In the genomic region with DNA sequence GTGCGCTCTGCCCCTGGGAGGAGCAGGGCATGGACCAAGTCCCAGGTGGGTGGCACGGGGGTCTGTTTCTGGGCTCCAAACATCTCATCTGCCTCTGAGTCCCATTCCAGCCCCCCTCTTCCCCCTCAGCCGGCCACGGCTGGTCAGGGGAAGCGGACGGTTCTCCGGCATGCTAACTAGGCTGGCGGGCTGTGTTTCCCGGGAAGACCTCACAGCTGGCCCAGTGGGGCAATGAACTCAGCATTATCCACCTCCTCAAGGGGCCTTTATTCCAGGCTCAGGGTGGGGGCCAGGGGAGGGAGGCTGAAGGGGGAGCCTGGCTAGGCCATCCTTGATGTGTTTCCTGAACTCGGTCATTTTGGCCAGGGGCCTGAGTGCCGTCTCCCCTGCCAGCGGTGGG, we compare ENCODE assay signal across 13 cellular contexts. TPM values are rescaled to one million over a fixed set of nuclear protein-coding genes. Genes with fewer than 3 reads are reported as not detected.
DNase-seq lines count a peak whose midpoint lies in the region; ATAC-seq and TF ChIP-seq lines count a peak whose summit lies in the region.
"Had no signal": no experiment of that assay in that cellular context is flagged by ENCODE, and none has a peak within 500 bp of the region (broad histone marks: within the 10 kb centered on the region; RNA-seq: fewer than 3 reads in every experiment).

No MANE protein-coding gene starts in this region.

- H3K27ac ChIP-seq in layer of hippocampus (ENCODE audit: low read depth, low read length) (peak overlapping the region; percentile 86), sigmoid colon (peak overlapping the region; percentile 92 to 99 (median 98))

- no peaks in the 10 kb centered on the region for H3K27me3 ChIP-seq in layer of hippocampus (ENCODE audit: control insufficient read depth, insufficient read depth, low read length)
- H3K27me3 ChIP-seq in sigmoid colon: no peaks in the 10 kb centered on the region

- H3K36me3 ChIP-seq in ES-I3 (ENCODE audit: insufficient read depth, low read length) (peaks cover 6% of the 10 kb centered on the region; the same call in 1 of the 2 replicates), sigmoid colon (peaks cover 0 to 29% (median 15%) of the 10 kb centered on the region in 4 donors)

- ATAC-seq in T-cell (replicated peaks in 1 of 4): no peak

- 76 to 93% methylated on average over 12 of the region's 12 CpGs for WGBS in sigmoid colon, 2 donors

- CTCF ChIA-PET in Calu3 (lab: Charles Lee) (no interaction called here), T-cell (lab: Charles Lee) (no interaction called here)

- TF ChIP-seq POLR2A in sigmoid colon (IDR thresholded peaks at IDR 0.05) (no peak), erythroblast (IDR thresholded peaks at IDR 0.05; ENCODE audit: low read length) (no peak)

- peak overlapping the region; percentile 24; the same call in 1 of the 2 replicates for H3K9ac ChIP-seq in ES-I3 (ENCODE audit: low read depth, low read length)

- no peaks in the 10 kb centered on the region for H3K9me3 ChIP-seq in ES-I3 (ENCODE audit: control insufficient read depth, insufficient read depth, low read length)
- H3K9me3 ChIP-seq in sigmoid colon: no peaks in the 10 kb centered on the region

- H3K4me1 Mint-ChIP-seq in Calu3 (ENCODE audit: low read depth, unreplicated experiment): no peaks in the 10 kb centered on the region
- no peaks in the 10 kb centered on the region for H3K4me1 Mint-ChIP-seq in T-cell

- no TSS peak for BruUV-seq in Calu3 (replicated peaks; lab: Mats Ljungman, UMichigan)

- DNase-seq in cerebellum (ENCODE audit: low spot score): peak; percentile 45
- DNase-seq in sigmoid colon: peak; percentile 90
- no peak for DNase-seq in Calu3
- no peak for DNase-seq in erythroblast (lab: John Stamatoyannopoulos, UW)
- DNase-seq in T-cell: no peak
- DNase-seq in activated gamma-delta T cell treated with Interleukin-2 at 50 U/mL for 16 hours: no peak
- DNase-seq: activated B cell treated with CpG ODN at 0.5 μM for 24 hours; effector CD4-positive, alpha-beta T cell; NCI-H2171 treated with DMSO at 0.1 percent for 48 hours had no signal

- no peak for TF ChIP-seq EP300 in sigmoid colon (IDR thresholded peaks at IDR 0.05)

- no peak overlapping the region for H3K27ac Mint-ChIP-seq in Calu3 (ENCODE audit: unreplicated experiment)
- H3K27ac Mint-ChIP-seq in T-cell: no peak overlapping the region
- H3K27ac Mint-ChIP-seq: activated B cell treated with CpG ODN at 0.5 μM for 24 hours; stimulated activated naive CD8-positive, alpha-beta T cell treated with anti-CD3 and anti-CD28 coated beads, Interleukin-15, Interleukin-2, amounts not matched to agents 100 ng/mL and 50 ng/mL, for 24 hours had no signal

- H3K36me3 Mint-ChIP-seq in Calu3 (ENCODE audit: insufficient read depth, unreplicated experiment) (no peaks in the 10 kb centered on the region), T-cell (no peaks in the 10 kb centered on the region)

- intact Hi-C loops in sigmoid colon (cut with DNase I): no loop called here
- intact Hi-C loops in Calu3 (cut with micrococcal nuclease; ENCODE audit: unreplicated experiment): no loop called here

- POLR2A ChIA-PET in T-cell (lab: Charles Lee): no interaction called here

- TF ChIP-seq CTCF in sigmoid colon (IDR thresholded peaks at IDR 0.05) (no peak), Calu3 (IDR thresholded peaks at IDR 0.05; ENCODE audit: unreplicated experiment) (no peak)

- peaks cover 50% of the 10 kb centered on the region for H3K27me3 Mint-ChIP-seq in Calu3 (ENCODE audit: unreplicated experiment)
- H3K27me3 Mint-ChIP-seq in T-cell: no peaks in the 10 kb centered on the region

- H3K4me3 Mint-ChIP-seq in Calu3 (ENCODE audit: low read depth, unreplicated experiment) (no peak overlapping the region), T-cell (no peak overlapping the region)
- H3K4me3 Mint-ChIP-seq: activated B cell treated with CpG ODN at 0.5 μM for 24 hours; stimulated activated naive CD8-positive, alpha-beta T cell treated with anti-CD3 and anti-CD28 coated beads, Interleukin-15, Interleukin-2, amounts not matched to agents 100 ng/mL and 50 ng/mL, for 24 hours had no signal

- peak overlapping the region in 3 of 4 donors; percentile 5 to 27 (median 20) for H3K4me3 ChIP-seq in sigmoid colon

- H3K9me3 Mint-ChIP-seq in Calu3 (ENCODE audit: low read depth, unreplicated experiment): no peaks in the 10 kb centered on the region
- H3K9me3 Mint-ChIP-seq in T-cell: no peaks in the 10 kb centered on the region
- H3K9me3 Mint-ChIP-seq: activated B cell treated with CpG ODN at 0.5 μM for 24 hours; stimulated activated naive CD8-positive, alpha-beta T cell treated with anti-CD3 and anti-CD28 coated beads, Interleukin-15, Interleukin-2, amounts not matched to agents 100 ng/mL and 50 ng/mL, for 24 hours had no signal

- peaks cover 50% of the 10 kb centered on the region for H3K4me1 ChIP-seq in ES-I3 (ENCODE audit: insufficient read depth, low read length)
- peaks cover 0 to 87% (median 76%) of the 10 kb centered on the region in 4 donors for H3K4me1 ChIP-seq in sigmoid colon

RNA-seq across cellular contexts. Expression of a gene that starts 7.7 kb away (rescaled TPM):
- 109 TPM for total RNA-seq in cerebellum
- 100 to 1,000 TPM; 147 to 262 (median 204) TPM for total RNA-seq in sigmoid colon
- 10 to 100 TPM; 11.4 to 57.9 (median 14.1) TPM for polyA plus RNA-seq in sigmoid colon
- 12.4 and 16.6 TPM in 2 replicates for total RNA-seq in Calu3 (2022)
- 1 to 10 TPM; 5.9 to 8.1 (median 7.7) TPM for total RNA-seq in T-cell

RNA-seq across cellular contexts. Expression of a gene that starts 11.5 kb away (rescaled TPM):
- total RNA-seq in cerebellum (not detected), sigmoid colon (not detected), Calu3 (2022) (not detected in 2 replicates), T-cell (not detected)
- not detected for polyA plus RNA-seq in sigmoid colon
- total RNA-seq: activated B cell treated with CpG ODN at 0.5 μM for 24 hours, pulmonary artery endothelial cell had no signal

RNA-seq across cellular contexts. Expression of a gene that starts 24.8 kb away (rescaled TPM):
- total RNA-seq in cerebellum: 7.6 TPM
- total RNA-seq in sigmoid colon: 100 to 1,000 TPM; 105 to 163 (median 113) TPM
- polyA plus RNA-seq in sigmoid colon: 100 to 1,000 TPM in 2 of 3 donors, 10 to 100 TPM in 1; 66.1 to 210 (median 123) TPM
- 213 and 243 TPM in 2 replicates for total RNA-seq in Calu3 (2022)
- total RNA-seq in T-cell: 100 to 1,000 TPM; 227 to 348 (median 341) TPM

RNA-seq across cellular contexts. Expression of a gene that starts 47.0 kb away (rescaled TPM):
- total RNA-seq in cerebellum (15.2 TPM), sigmoid colon (10 to 100 TPM; 24.8 to 28.9 (median 27.4) TPM), Calu3 (2022) (21.3 and 25.6 TPM in 2 replicates), T-cell (10 to 100 TPM in 3 of 5 donors, 1 to 10 TPM in 2; 4.2 to 21.6 (median 16.9) TPM)
- polyA plus RNA-seq in sigmoid colon: 1 to 10 TPM; 2.5 to 9.5 (median 5.4) TPM

RNA-seq across cellular contexts. Expression of a gene that starts 57.3 kb away (rescaled TPM):
- total RNA-seq in cerebellum (12.5 TPM), sigmoid colon (10 to 100 TPM; 11.5 to 13.6 (median 12.7) TPM), Calu3 (2022) (60.4 and 63.2 TPM in 2 replicates), T-cell (10 to 100 TPM; 10.7 to 26.1 (median 19.9) TPM)
- polyA plus RNA-seq in sigmoid colon: 1 to 10 TPM in 1 of 3 donors, under 1 TPM in 2; 0.60 to 6.2 (median 0.92) TPM

Comparison
In these comparisons a context has a peak if more than half of its experiments do, and no peak if none do; other contexts are left out.
1. DNase-seq: peak in cerebellum (single experiment) and sigmoid colon (single experiment); none in Calu3 (single experiment), erythroblast (0 of 2), T-cell (0 of 34) and activated gamma-delta T cell treated with Interleukin-2 at 50 U/mL for 16 hours (single experiment).
2. RNA of a gene that starts 24.8 kb away (total RNA-seq): 227 to 348 TPM in T-cell, 213 to 243 TPM in Calu3 and 105 to 163 TPM in sigmoid colon; 7.6 TPM in cerebellum (single experiment); every median in the first group is over 10 times any median in the second.